In the genomic region with DNA sequence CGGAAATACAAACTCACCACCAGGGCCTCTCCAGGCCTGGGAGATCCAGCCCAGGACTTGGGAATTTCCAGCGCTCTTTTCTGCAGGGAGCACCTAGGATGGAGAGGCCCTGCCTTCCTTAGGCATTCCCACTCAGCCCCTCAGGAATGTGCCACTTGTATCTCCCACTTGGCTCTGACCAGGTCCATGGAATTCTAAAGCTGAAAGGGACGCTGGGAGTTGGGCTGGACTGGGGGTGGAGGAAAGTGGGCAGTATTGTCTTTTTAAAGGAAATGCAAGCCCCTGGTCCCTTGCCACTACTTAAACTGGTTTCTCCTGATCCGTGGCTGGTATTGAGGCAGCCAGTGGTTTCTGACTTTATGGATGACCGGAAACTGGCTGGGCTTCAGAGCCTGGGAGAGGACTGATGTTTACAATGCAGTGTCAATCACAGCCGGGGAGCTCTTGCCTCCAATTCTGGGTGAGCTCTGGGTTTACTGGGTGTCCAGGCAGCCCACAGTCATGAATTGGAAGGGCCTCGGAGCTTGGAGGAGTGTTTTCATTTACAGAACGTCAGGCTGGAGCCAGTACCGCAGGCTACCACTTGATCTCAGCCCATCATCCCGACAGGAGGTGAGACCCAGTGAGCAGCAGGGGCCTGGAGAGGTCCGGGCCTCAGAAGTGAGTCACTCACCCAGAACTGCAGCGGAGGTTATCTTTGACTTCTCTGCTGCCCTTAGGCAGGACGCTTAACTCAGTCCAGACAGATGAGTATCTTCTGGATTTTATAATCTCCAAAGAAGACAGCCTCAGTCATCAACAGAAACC, we compare ENCODE assay signal across 10 cellular contexts. TPM values are rescaled to one million over a fixed set of nuclear protein-coding genes. Genes with fewer than 3 reads are reported as not detected.
DNase-seq lines count a peak whose midpoint lies in the region; ATAC-seq and TF ChIP-seq lines count a peak whose summit lies in the region.
"Had no signal": no experiment of that assay in that cellular context is flagged by ENCODE, and none has a peak within 500 bp of the region (broad histone marks: within the 10 kb centered on the region; RNA-seq: fewer than 3 reads in every experiment).

No MANE protein-coding gene starts in this region.

- TF ChIP-seq EP300 in SK-N-SH (IDR thresholded peaks at IDR 0.05; ENCODE audit: borderline replicate concordance in 1 of 2, low read depth in 1 of 2, low read length in 1 of 2), result peak; percentile 47 to 79; a peak in 2 of 4 replicates

- H3K79me2 ChIP-seq in SK-N-SH (ENCODE audit: insufficient read depth), result peaks cover 77% of the 10 kb centered on the region

- WGBS in SK-N-SH (ENCODE audit: low lambda C conversion rate), result 11% methylated on average over 13 of the region's 13 CpGs
- WGBS in esophagus, 2 donors, result 46 to 56% methylated on average over 13 of the region's 13 CpGs

- peaks cover under 1% of the 10 kb centered on the region for H3K36me3 Mint-ChIP-seq in osteocyte (ENCODE audit: unreplicated experiment)
- H3K36me3 Mint-ChIP-seq in activated CD4-positive, alpha-beta T cell treated with anti-CD3 and anti-CD28 coated beads for 36 hours (ENCODE audit: low read depth), result no peaks in the 10 kb centered on the region

- no peaks in the 10 kb centered on the region for H3K9me3 Mint-ChIP-seq in osteocyte (ENCODE audit: unreplicated experiment)
- no peaks in the 10 kb centered on the region for H3K9me3 Mint-ChIP-seq in activated CD4-positive, alpha-beta T cell treated with anti-CD3 and anti-CD28 coated beads for 36 hours (ENCODE audit: low read depth)

- CTCF ChIA-PET in SK-N-SH (lab: Yijun Ruan, JAX), result interaction anchor here (0.7 to 18.7 kb wide), 20 partner anchors 8 to 215 kb away, joined by 3 to 474 read pairs (median 8); a partner anchor contains a TSS
- CTCF ChIA-PET in activated CD4-positive, alpha-beta T cell treated with anti-CD3 and anti-CD28 coated beads for 36 hours (lab: Charles Lee), result interaction anchor here (0.8 to 2.5 kb wide), 6 partner anchors 12 to 187 kb away, joined by 3 to 10 read pairs (median 4); no protein-coding TSS in a partner anchor

- peak; percentile 18; the same call in 1 of the 2 replicates for TF ChIP-seq RAD21 in SK-N-SH (IDR thresholded peaks at IDR 0.05; ENCODE audit: low read length)

- peaks cover 37% of the 10 kb centered on the region for H3F3A ChIP-seq in SK-N-SH (replicated peaks; ENCODE audit: insufficient read depth)

- peak overlapping the region; percentile 65 for H3K4me3 Mint-ChIP-seq in osteocyte (ENCODE audit: unreplicated experiment)
- no peak overlapping the region for H3K4me3 Mint-ChIP-seq in activated CD4-positive, alpha-beta T cell treated with anti-CD3 and anti-CD28 coated beads for 36 hours

- POLR2A ChIA-PET in SK-N-SH (lab: Yijun Ruan, JAX), result interaction anchor here (1.0 to 1.3 kb wide), 3 partner anchors 33 to 85 kb away, joined by 4 to 5 read pairs (median 5); a partner anchor contains a TSS
- POLR2A ChIA-PET in activated CD4-positive, alpha-beta T cell treated with anti-CD3 and anti-CD28 coated beads for 36 hours (lab: Charles Lee), result no interaction called here

- peak overlapping the region; percentile 83 to 86 for H3K27ac ChIP-seq in SK-N-SH (ENCODE audit: low read depth in 2 of 2, low read length in 1 of 2)
- peak overlapping the region; percentile 71 to 96 for H3K27ac ChIP-seq in esophagus (ENCODE audit: low read depth in 2 of 2, low read length in 1 of 2)

- H3K9me2 ChIP-seq in SK-N-SH, result no peaks in the 10 kb centered on the region

- peak overlapping the region; percentile 49; the same call in 1 of the 2 replicates for H3K9ac ChIP-seq in SK-N-SH

- H3K27me3 Mint-ChIP-seq in osteocyte (ENCODE audit: unreplicated experiment), result no peaks in the 10 kb centered on the region
- H3K27me3 Mint-ChIP-seq in activated CD4-positive, alpha-beta T cell treated with anti-CD3 and anti-CD28 coated beads for 36 hours, result peaks cover 3% of the 10 kb centered on the region

- H3K27me3 ChIP-seq in SK-N-SH (ENCODE audit: insufficient read depth) (no peaks in the 10 kb centered on the region), esophagus (ENCODE audit: control insufficient read depth in 1 of 2, insufficient read depth in 2 of 2, low read length in 2 of 2) (no peaks in the 10 kb centered on the region)

- intact Hi-C loops in activated CD4-positive, alpha-beta T cell treated with anti-CD3 and anti-CD28 coated beads for 36 hours (cut with DNase I, micrococcal nuclease), result loop anchor here (5.0 kb wide), 2 partner anchors 216 to 336 kb away; no protein-coding TSS in a partner anchor

- H3K4me1 ChIP-seq in SK-N-SH (ENCODE audit: control insufficient read depth in 1 of 2, insufficient read depth in 2 of 2, low read depth in 1 of 2, low read length in 1 of 2) (peaks cover 30 to 38% of the 10 kb centered on the region in 2 experiments), esophagus (ENCODE audit: control insufficient read depth in 2 of 2, insufficient read depth in 2 of 2, low read length in 1 of 2) (peaks cover 0 to 10% of the 10 kb centered on the region in 2 donors)

- H3K4me3 ChIP-seq in SK-N-SH (ENCODE audit: low read depth in 2 of 2, low read length in 1 of 2), result peak overlapping the region in 1 of 2 experiments; percentile 31; a peak in 1 of 4 replicates
- H3K4me3 ChIP-seq in esophagus (ENCODE audit: low read depth in 1 of 2, low read length in 2 of 2), result peak overlapping the region; percentile 72 to 75

- TF ChIP-seq CTCF in SK-N-SH (IDR thresholded peaks at IDR 0.05) (0 out of 2 replicates have a peak, but pooled peaks have one; percentile 20), osteocyte (IDR thresholded peaks at IDR 0.05) (no peak)

- H3K4me1 Mint-ChIP-seq in osteocyte (ENCODE audit: unreplicated experiment), result peaks cover 37% of the 10 kb centered on the region
- peaks cover 5% of the 10 kb centered on the region for H3K4me1 Mint-ChIP-seq in activated CD4-positive, alpha-beta T cell treated with anti-CD3 and anti-CD28 coated beads for 36 hours

- H3K9me3 ChIP-seq in SK-N-SH (no peaks in the 10 kb centered on the region), esophagus (ENCODE audit: control insufficient read depth in 2 of 2, insufficient read depth in 1 of 2, low read depth in 1 of 2, low read length in 1 of 2) (peaks cover 0 to 2% of the 10 kb centered on the region in 2 donors)

- DNase-seq in GM03348 (ENCODE audit: low spot score) (peak; percentile 62), SK-N-SH (peak; percentile 97), osteocyte (ENCODE audit: extremely low spot score, unreplicated experiment) (no peak), ureter (ENCODE audit: low spot score) (no peak), NCI-H748 treated with DMSO at 0.1 percent for 48 hours (lab: John Stamatoyannopoulos, UW) (no peak)
- DNase-seq in activated CD4-positive, alpha-beta T cell treated with anti-CD3 and anti-CD28 coated beads for 36 hours, result no peak
- DNase-seq: NCI-H1930 had no signal

- no peak overlapping the region for H2AFZ ChIP-seq in SK-N-SH (ENCODE audit: low read depth)

- peaks cover 86% of the 10 kb centered on the region for H4K20me1 ChIP-seq in SK-N-SH (ENCODE audit: insufficient read depth)

- peak overlapping the region; percentile 92 for H3K27ac Mint-ChIP-seq in osteocyte (ENCODE audit: unreplicated experiment)
- H3K27ac Mint-ChIP-seq in activated CD4-positive, alpha-beta T cell treated with anti-CD3 and anti-CD28 coated beads for 36 hours, result no peak overlapping the region

- H3K36me3 ChIP-seq in SK-N-SH (replicated peaks in 1 of 2; ENCODE audit: control insufficient read depth in 1 of 2, insufficient read depth in 2 of 2, low read length in 1 of 2) (peaks cover 9 to 11% of the 10 kb centered on the region in 2 experiments), esophagus (ENCODE audit: control insufficient read depth in 2 of 2, insufficient read depth in 2 of 2, low read length in 1 of 2) (peaks cover 1 to 20% of the 10 kb centered on the region in 2 donors)

- no peak for ATAC-seq in GM19395 (IDR thresholded peaks at IDR 0.05; ENCODE audit: unreplicated experiment)
- no peak for ATAC-seq in activated CD4-positive, alpha-beta T cell treated with anti-CD3 and anti-CD28 coated beads for 36 hours
- ATAC-seq: right cardiac atrium had no signal

- H3K4me2 ChIP-seq in SK-N-SH, result peak overlapping the region; percentile 59

TF ChIP-seq in SK-N-SH, 30 proteins besides CTCF, POLR2A, EP300 and RAD21 (continues in another document):
- TF ChIP-seq FOXJ3 (CRISPR knock-in tag; IDR thresholded peaks at IDR 0.05) (peak; percentile 72; the same call in 1 of the 2 replicates), TCF12 (IDR thresholded peaks at IDR 0.05) (peak; percentile 86)

RNA-seq across cellular contexts. Expression of a gene that starts 27.3 kb away (rescaled TPM):
- 108 and 126 TPM in 2 replicates for polyA plus RNA-seq in SK-N-SH (2012; rRNA removed)
- 61.7 and 84.8 TPM in 2 replicates for polyA plus RNA-seq in SK-N-SH (2012; cell fraction: cytosol; rRNA removed)
- 361 and 701 TPM in 2 replicates for polyA plus RNA-seq in SK-N-SH (2012; cell fraction: nucleus; rRNA removed)
- 10 to 100 TPM; 60.8 to 98.8 TPM for polyA plus RNA-seq in esophagus
- total RNA-seq in osteocyte, result 131 and 135 TPM in 2 replicates
- 178 TPM for total RNA-seq in ureter
- 10 to 100 TPM; 29.4 to 33.2 TPM for total RNA-seq in activated CD4-positive, alpha-beta T cell treated with anti-CD3 and anti-CD28 coated beads for 36 hours

RNA-seq across cellular contexts. Expression of a gene that starts 30.3 kb away (rescaled TPM):
- polyA plus RNA-seq in SK-N-SH (2012; rRNA removed) (37.8 and 60.6 TPM in 2 replicates), esophagus (10 to 100 TPM; 33.4 to 64.2 TPM)
- 21.7 and 37.0 TPM in 2 replicates for polyA plus RNA-seq in SK-N-SH (2012; cell fraction: cytosol; rRNA removed)
- 58.0 and 66.2 TPM in 2 replicates for polyA plus RNA-seq in SK-N-SH (2012; cell fraction: nucleus; rRNA removed)
- total RNA-seq in osteocyte (26.1 and 30.0 TPM in 2 replicates), ureter (24.9 TPM)
- total RNA-seq in activated CD4-positive, alpha-beta T cell treated with anti-CD3 and anti-CD28 coated beads for 36 hours, result 10 to 100 TPM; 54.0 to 67.7 TPM

RNA-seq across cellular contexts. Expression of a gene that starts 32.9 kb away (rescaled TPM):
- polyA plus RNA-seq in SK-N-SH (2012; rRNA removed) (125 and 148 TPM in 2 replicates), esophagus (100 to 1,000 TPM in 1 of 2 donors, 10 to 100 TPM in 1; 80.0 to 144 TPM)
- 34.4 and 60.5 TPM in 2 replicates for polyA plus RNA-seq in SK-N-SH (2012; cell fraction: cytosol; rRNA removed)
- 699 and 1,159 TPM in 2 replicates for polyA plus RNA-seq in SK-N-SH (2012; cell fraction: nucleus; rRNA removed)
- total RNA-seq in osteocyte (101 and 104 TPM in 2 replicates), ureter (91.7 TPM)
- 10 to 100 TPM; 56.6 to 56.7 TPM for total RNA-seq in activated CD4-positive, alpha-beta T cell treated with anti-CD3 and anti-CD28 coated beads for 36 hours

RNA-seq across cellular contexts. Expression of a gene that starts 53.9 kb away (rescaled TPM):
- not detected in 2 replicates for polyA plus RNA-seq in SK-N-SH (2012; rRNA removed)
- polyA plus RNA-seq in SK-N-SH (2012; cell fraction: cytosol; rRNA removed), result not detected in 2 replicates
- not detected in 2 replicates for polyA plus RNA-seq in SK-N-SH (2012; cell fraction: nucleus; rRNA removed)
- not detected for polyA plus RNA-seq in esophagus
- total RNA-seq in osteocyte, result not detected in 2 replicates
- total RNA-seq in ureter, result not detected
- under 1 TPM in 1 of 2 experiments, not detected in 1; 0.16 TPM for total RNA-seq in activated CD4-positive, alpha-beta T cell treated with anti-CD3 and anti-CD28 coated beads for 36 hours

RNA-seq across cellular contexts. Expression of a gene that starts 54.2 kb away (rescaled TPM):
- polyA plus RNA-seq in SK-N-SH (2012; rRNA removed) (123 and 167 TPM in 2 replicates), esophagus (10 to 100 TPM; 35.7 to 45.5 TPM)
- polyA plus RNA-seq in SK-N-SH (2012; cell fraction: cytosol; rRNA removed), result 60.6 and 67.2 TPM in 2 replicates
- 478 and 1,049 TPM in 2 replicates for polyA plus RNA-seq in SK-N-SH (2012; cell fraction: nucleus; rRNA removed)
- total RNA-seq in osteocyte (289 and 297 TPM in 2 replicates), ureter (74.2 TPM)
- total RNA-seq in activated CD4-positive, alpha-beta T cell treated with anti-CD3 and anti-CD28 coated beads for 36 hours, result 10 to 100 TPM; 58.7 to 85.0 TPM

Comparison
In these comparisons a context has a peak if more than half of its experiments do, and no peak if none do; other contexts are left out.
1. DNase-seq: peak in GM03348 (single experiment) and SK-N-SH (single experiment); none in osteocyte (single experiment), ureter (single experiment), activated CD4-positive, alpha-beta T cell treated with anti-CD3 and anti-CD28 coated beads for 36 hours (single experiment) and NCI-H748 treated with DMSO at 0.1 percent for 48 hours (single experiment).